8 cellular contexts compared by ENCODE assay signal in the genomic region with DNA sequence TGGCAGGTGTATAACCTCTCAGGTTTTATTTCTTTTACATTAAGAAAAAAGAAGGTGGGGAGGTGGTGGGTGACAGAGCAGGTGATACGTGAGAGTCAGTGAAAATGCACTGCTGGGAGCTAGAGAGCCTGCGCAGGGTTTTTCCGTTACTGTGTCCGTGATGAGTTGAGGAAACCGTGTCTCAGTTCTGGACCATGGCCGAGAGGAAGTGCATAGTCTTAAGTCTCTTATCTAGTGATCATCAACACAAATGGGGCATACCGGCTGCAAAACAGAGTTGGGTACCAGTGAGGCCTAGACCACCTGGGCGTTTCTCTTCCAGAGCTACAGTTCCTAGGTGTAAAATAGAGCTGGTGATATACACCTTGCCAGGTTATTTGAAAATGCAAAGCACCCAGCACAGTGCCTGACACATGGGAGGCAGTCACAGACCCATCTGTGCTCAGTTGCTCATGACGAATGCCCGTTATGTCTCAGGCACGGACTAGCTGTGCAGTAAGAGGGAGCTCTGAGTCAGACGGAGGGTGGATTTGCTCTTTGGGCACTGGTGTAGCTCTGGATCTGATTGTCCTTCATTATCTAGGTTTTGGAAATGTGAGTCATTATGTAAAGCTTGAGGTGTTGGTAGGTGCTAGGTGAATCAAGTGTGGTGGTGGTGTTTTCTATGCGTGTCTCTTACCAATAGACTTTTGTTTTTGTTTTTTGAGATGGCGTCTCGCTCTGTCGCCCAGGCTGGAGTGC.
DNase-seq lines count a peak whose midpoint lies in the region; ATAC-seq and TF ChIP-seq lines count a peak whose summit lies in the region.

No MANE protein-coding gene starts in this region.

- H3K27me3 ChIP-seq in naive thymus-derived CD4-positive, alpha-beta T cell (ENCODE audit: control insufficient read depth in 2 of 2, insufficient read depth in 2 of 2, low read length in 2 of 2), result no peaks in the 10 kb centered on the region
- no peaks in the 10 kb centered on the region for H3K27me3 ChIP-seq in HAP-1 (ENCODE audit: low read depth)

- no peak overlapping the region for H3K27ac ChIP-seq in naive thymus-derived CD4-positive, alpha-beta T cell (ENCODE audit: low read depth, low read length)

- no peak for DNase-seq in natural killer cell treated with Interleukin-12 subunit alpha and Interleukin-12 subunit beta and Interleukin-15 and Interleukin-18, amount 100 ng/mL, for 72 hours (ENCODE audit: low spot score)
- DNase-seq in natural killer cell, result no peak
- peak; percentile 37 for DNase-seq in activated CD8-positive, alpha-beta memory T cell treated with anti-CD3 and anti-CD28 coated beads, Interleukin-2, amount 50 U/mL, for 4 hours
- DNase-seq in naive thymus-derived CD4-positive, alpha-beta T cell, result peak in 1 of 9 donors; percentile 58
- DNase-seq in HAP-1 (ENCODE audit: low spot score in 2 of 2), result no peak
- no peak for DNase-seq in sciatic nerve (ENCODE audit: low spot score)
- DNase-seq in NCI-H2171 (lab: John Stamatoyannopoulos, UW), result no peak

- TF ChIP-seq CTCF in natural killer cell (IDR thresholded peaks at IDR 0.05), result no peak

- no peaks in the 10 kb centered on the region for H3K9me3 Mint-ChIP-seq in natural killer cell treated with Interleukin-12 subunit alpha and Interleukin-12 subunit beta and Interleukin-15 and Interleukin-18, amount 100 ng/mL, for 72 hours
- no peaks in the 10 kb centered on the region for H3K9me3 Mint-ChIP-seq in natural killer cell
- H3K9me3 Mint-ChIP-seq in naive thymus-derived CD4-positive, alpha-beta T cell, result peaks cover 0 to 2% (median 0%) of the 10 kb centered on the region in 11 donors

- no peaks in the 10 kb centered on the region for H3K36me3 Mint-ChIP-seq in natural killer cell treated with Interleukin-12 subunit alpha and Interleukin-12 subunit beta and Interleukin-15 and Interleukin-18, amount 100 ng/mL, for 72 hours
- H3K36me3 Mint-ChIP-seq in natural killer cell, result no peaks in the 10 kb centered on the region
- H3K36me3 Mint-ChIP-seq in naive thymus-derived CD4-positive, alpha-beta T cell, result peaks cover 0 to 23% (median 20%) of the 10 kb centered on the region in 5 donors

- no peaks in the 10 kb centered on the region for H3K36me3 ChIP-seq in naive thymus-derived CD4-positive, alpha-beta T cell (ENCODE audit: control insufficient read depth in 2 of 3, insufficient read depth in 3 of 3, low read length in 3 of 3)
- H3K36me3 ChIP-seq in HAP-1 (replicated peaks), result no peaks in the 10 kb centered on the region

- H3K4me1 ChIP-seq in naive thymus-derived CD4-positive, alpha-beta T cell (ENCODE audit: control insufficient read depth in 2 of 2, insufficient read depth in 2 of 2, low read length in 2 of 2), result peaks cover 10 to 24% of the 10 kb centered on the region in 2 donors
- H3K4me1 ChIP-seq in HAP-1, result no peaks in the 10 kb centered on the region; the same call in 1 of the 2 replicates

- no peaks in the 10 kb centered on the region for H3K9me3 ChIP-seq in naive thymus-derived CD4-positive, alpha-beta T cell (ENCODE audit: control insufficient read depth in 2 of 3, low read length in 3 of 3)
- H3K9me3 ChIP-seq in HAP-1, result 0 out of 2 replicates have a peak, but pooled peaks cover 4% of the 10 kb centered on the region

- intact Hi-C loops in natural killer cell (cut with micrococcal nuclease) (no loop called here), sciatic nerve (cut with DNase I) (no loop called here)
- intact Hi-C loops in naive thymus-derived CD4-positive, alpha-beta T cell (cut with micrococcal nuclease), result no loop called here

- H3K4me1 Mint-ChIP-seq in natural killer cell treated with Interleukin-12 subunit alpha and Interleukin-12 subunit beta and Interleukin-15 and Interleukin-18, amount 100 ng/mL, for 72 hours (ENCODE audit: low read depth in 2 of 2), result peaks cover 32 to 35% of the 10 kb centered on the region in 2 donors
- peaks cover 30 to 48% of the 10 kb centered on the region in 2 donors for H3K4me1 Mint-ChIP-seq in natural killer cell
- peaks cover 43 to 81% (median 68%) of the 10 kb centered on the region in 7 donors for H3K4me1 Mint-ChIP-seq in naive thymus-derived CD4-positive, alpha-beta T cell

- POLR2A ChIA-PET in naive thymus-derived CD4-positive, alpha-beta T cell (lab: Charles Lee), result interaction anchor here (0.9 kb wide), 1 partner anchor 186 kb away, joined by 3 read pairs; no protein-coding TSS in a partner anchor

- in situ Hi-C loops in HAP-1 (cut with MboI; ENCODE audit: low sequenced_read_pairs), result no loop called here

- peak; percentile 55 to 85 for ATAC-seq in natural killer cell treated with Interleukin-12 subunit alpha and Interleukin-12 subunit beta and Interleukin-15 and Interleukin-18, amount 100 ng/mL, for 72 hours
- ATAC-seq in natural killer cell, result no peak
- peak; percentile 65 for ATAC-seq in HG03460 (IDR thresholded peaks at IDR 0.05; ENCODE audit: unreplicated experiment)
- ATAC-seq in naive thymus-derived CD4-positive, alpha-beta T cell, result peak; percentile 46
- no peak for ATAC-seq in sciatic nerve

- CTCF ChIA-PET in naive thymus-derived CD4-positive, alpha-beta T cell (lab: Charles Lee), result interaction anchor here (0.6 to 2.0 kb wide), 3 partner anchors 30 to 366 kb away, joined by 3 to 12 read pairs (median 4); no protein-coding TSS in a partner anchor

- no peak overlapping the region for H3K4me3 Mint-ChIP-seq in natural killer cell treated with Interleukin-12 subunit alpha and Interleukin-12 subunit beta and Interleukin-15 and Interleukin-18, amount 100 ng/mL, for 72 hours
- H3K4me3 Mint-ChIP-seq in natural killer cell, result no peak overlapping the region
- H3K4me3 Mint-ChIP-seq in naive thymus-derived CD4-positive, alpha-beta T cell, result peak overlapping the region in 2 of 10 donors; percentile 11 to 27

- H3K27me3 Mint-ChIP-seq in natural killer cell treated with Interleukin-12 subunit alpha and Interleukin-12 subunit beta and Interleukin-15 and Interleukin-18, amount 100 ng/mL, for 72 hours, result no peaks in the 10 kb centered on the region
- H3K27me3 Mint-ChIP-seq in natural killer cell (ENCODE audit: low read depth in 2 of 2), result no peaks in the 10 kb centered on the region
- H3K27me3 Mint-ChIP-seq in naive thymus-derived CD4-positive, alpha-beta T cell, result no peaks in the 10 kb centered on the region

- peak overlapping the region in 1 of 2 donors; percentile 20 for H3K27ac Mint-ChIP-seq in natural killer cell treated with Interleukin-12 subunit alpha and Interleukin-12 subunit beta and Interleukin-15 and Interleukin-18, amount 100 ng/mL, for 72 hours
- peak overlapping the region in 1 of 2 donors; percentile 23 for H3K27ac Mint-ChIP-seq in natural killer cell
- peak overlapping the region in 6 of 9 donors; percentile 3 to 74 (median 57) for H3K27ac Mint-ChIP-seq in naive thymus-derived CD4-positive, alpha-beta T cell

- no peak overlapping the region for H3K4me3 ChIP-seq in naive thymus-derived CD4-positive, alpha-beta T cell (ENCODE audit: low read length)
- no peak overlapping the region for H3K4me3 ChIP-seq in HAP-1

Comparison
In these comparisons a context has a peak if more than half of its experiments do, and no peak if none do; other contexts are left out.
1. ATAC-seq: peak in natural killer cell treated with Interleukin-12 subunit alpha and Interleukin-12 subunit beta and Interleukin-15 and Interleukin-18, amount 100 ng/mL, for 72 hours (2 of 2), HG03460 (single experiment) and naive thymus-derived CD4-positive, alpha-beta T cell (single experiment); none in natural killer cell (0 of 3) and sciatic nerve (single experiment).